16 cellular contexts compared by ENCODE assay signal in the genomic region with DNA sequence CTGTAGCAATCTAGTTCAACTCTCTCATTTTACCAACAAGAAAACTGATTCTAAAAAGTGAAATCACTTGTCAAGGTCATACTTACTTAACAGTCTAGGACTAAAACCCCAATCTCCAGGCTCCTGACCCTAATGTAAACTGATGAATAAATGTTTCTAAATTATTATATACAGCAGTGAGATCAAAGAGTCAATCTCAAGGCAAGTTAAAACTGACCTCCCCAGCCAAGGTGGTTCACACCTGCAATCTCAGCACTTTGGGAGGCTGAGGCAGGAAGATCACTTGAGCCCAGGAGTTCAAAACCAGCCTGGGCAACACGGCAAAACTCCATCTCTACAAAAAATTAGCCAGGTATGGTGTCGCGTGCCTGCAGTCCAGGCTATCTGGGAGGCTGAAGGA. TPM values are rescaled to one million over a fixed set of nuclear protein-coding genes. Genes with fewer than 3 reads are reported as not detected.
DNase-seq lines count a peak whose midpoint lies in the region; ATAC-seq and TF ChIP-seq lines count a peak whose summit lies in the region.
"Had no signal": no experiment of that assay in that cellular context is flagged by ENCODE, and none has a peak within 500 bp of the region (broad histone marks: within the 10 kb centered on the region; RNA-seq: fewer than 3 reads in every experiment).

No MANE protein-coding gene starts in this region.

- peaks cover 15% of the 10 kb centered on the region for H3K36me3 Mint-ChIP-seq in CD4-positive, CD25-positive, alpha-beta regulatory T cell
- peaks cover 3% of the 10 kb centered on the region for H3K36me3 Mint-ChIP-seq in chondrocyte (ENCODE audit: low read depth)
- H3K36me3 Mint-ChIP-seq in progenitor cell of endocrine pancreas (ENCODE audit: insufficient read depth): peaks cover 9% of the 10 kb centered on the region

- H3K27ac ChIP-seq in CD4-positive, CD25-positive, alpha-beta regulatory T cell (ENCODE audit: insufficient read depth, low read length, poor library complexity, severe bottlenecking): no peak overlapping the region
- peak overlapping the region; percentile 14 for H3K27ac ChIP-seq in OCI-LY1 (ENCODE audit: low read depth, low read length, poor library complexity, severe bottlenecking)

- H3K27ac Mint-ChIP-seq in CD4-positive, CD25-positive, alpha-beta regulatory T cell: peak overlapping the region in 2 of 3 donors; percentile 68 to 80
- peak overlapping the region; percentile 99 for H3K27ac Mint-ChIP-seq in chondrocyte (ENCODE audit: unreplicated experiment)
- peak overlapping the region; percentile 60 for H3K27ac Mint-ChIP-seq in progenitor cell of endocrine pancreas

- TF ChIP-seq CTCF in OCI-LY1 (IDR thresholded peaks at IDR 0.05; ENCODE audit: low read length): no peak
- no peak for TF ChIP-seq CTCF in chondrocyte (IDR thresholded peaks at IDR 0.05)
- TF ChIP-seq CTCF in progenitor cell of endocrine pancreas (IDR thresholded peaks at IDR 0.05; ENCODE audit: unreplicated experiment): no peak

- no peaks in the 10 kb centered on the region for H4K20me1 ChIP-seq in OCI-LY1 (ENCODE audit: insufficient read depth, low read length)

- no peaks in the 10 kb centered on the region for H3K27me3 Mint-ChIP-seq in CD4-positive, CD25-positive, alpha-beta regulatory T cell
- no peaks in the 10 kb centered on the region for H3K27me3 Mint-ChIP-seq in chondrocyte (ENCODE audit: low read depth)
- H3K27me3 Mint-ChIP-seq in progenitor cell of endocrine pancreas: no peaks in the 10 kb centered on the region

- no peaks in the 10 kb centered on the region for H3K9me3 ChIP-seq in CD4-positive, CD25-positive, alpha-beta regulatory T cell (ENCODE audit: control insufficient read depth in 2 of 2, low read length in 2 of 2)
- H3K9me3 ChIP-seq in OCI-LY1 (ENCODE audit: low read length): no peaks in the 10 kb centered on the region

- H3K4me3 Mint-ChIP-seq in CD4-positive, CD25-positive, alpha-beta regulatory T cell: peak overlapping the region in 1 of 4 donors; percentile 37
- H3K4me3 Mint-ChIP-seq in chondrocyte (ENCODE audit: unreplicated experiment) (peak overlapping the region; percentile 33), progenitor cell of endocrine pancreas (ENCODE audit: low read depth) (no peak overlapping the region)
- H3K4me3 Mint-ChIP-seq: nephron had no signal

- H3K36me3 ChIP-seq in CD4-positive, CD25-positive, alpha-beta regulatory T cell (ENCODE audit: control insufficient read depth, insufficient read depth, low read length): peaks cover 3% of the 10 kb centered on the region
- peaks cover 14% of the 10 kb centered on the region; the same call in 1 of the 2 replicates for H3K36me3 ChIP-seq in OCI-LY1 (ENCODE audit: insufficient read depth, low read length)

- H3K4me1 ChIP-seq in CD4-positive, CD25-positive, alpha-beta regulatory T cell (ENCODE audit: control insufficient read depth, insufficient read depth, low read length, poor library complexity, severe bottlenecking): peaks cover 7% of the 10 kb centered on the region
- peaks cover 26% of the 10 kb centered on the region for H3K4me1 ChIP-seq in OCI-LY1 (ENCODE audit: insufficient read depth, low read length, severe bottlenecking)

- no peak for DNase-seq in CD4-positive, CD25-positive, alpha-beta regulatory T cell
- DNase-seq in chondrocyte (ENCODE audit: low spot score) (no peak), progenitor cell of endocrine pancreas (ENCODE audit: low spot score, unreplicated experiment) (no peak), DMS153 treated with DMSO at 0.1 percent for 48 hours (lab: John Stamatoyannopoulos, UW; ENCODE audit: unreplicated experiment) (no peak), foreskin melanocyte (no peak), DMS153 (lab: John Stamatoyannopoulos, UW) (no peak)
- DNase-seq: activated CD4-positive, alpha-beta T cell treated with anti-CD3 and anti-CD28 coated beads, Interleukin-2, amount 50 U/mL, for 48 hours; activated naive CD4-positive, alpha-beta T cell treated with anti-CD3 and anti-CD28 coated beads, Interleukin-2, amount 50 U/mL, for 16 hours; dermis blood vessel endothelial cell; islet precursor cell; NCI-H2029 treated with DMSO at 0.1 percent for 48 hours; stimulated activated CD8-positive, alpha-beta memory T cell treated with anti-CD3 and anti-CD28 coated beads, Interleukin-4, amount 100 ng/mL, for 48 hours; T-helper 2 cell had no signal

- no peak for ATAC-seq in CD4-positive, CD25-positive, alpha-beta regulatory T cell (ENCODE audit: low read depth in 2 of 2)
- no peak for ATAC-seq in HG03521 (IDR thresholded peaks at IDR 0.05; ENCODE audit: unreplicated experiment)

- H3F3A ChIP-seq in OCI-LY1 (ENCODE audit: insufficient read depth, low read length): no peaks in the 10 kb centered on the region; the same call in 1 of the 2 replicates

- no peaks in the 10 kb centered on the region for H3K9me3 Mint-ChIP-seq in CD4-positive, CD25-positive, alpha-beta regulatory T cell
- H3K9me3 Mint-ChIP-seq in chondrocyte (ENCODE audit: low read depth) (no peaks in the 10 kb centered on the region), progenitor cell of endocrine pancreas (ENCODE audit: low read depth) (no peaks in the 10 kb centered on the region)
- H3K9me3 Mint-ChIP-seq: nephron had no signal

- H3K9ac ChIP-seq in OCI-LY1 (ENCODE audit: low read length): no peak overlapping the region

- H3K79me2 ChIP-seq in OCI-LY1 (ENCODE audit: insufficient read depth, low read length): peaks cover 9% of the 10 kb centered on the region; the same call in 1 of the 2 replicates

- no peaks in the 10 kb centered on the region for H3K27me3 ChIP-seq in CD4-positive, CD25-positive, alpha-beta regulatory T cell (ENCODE audit: control insufficient read depth, insufficient read depth, low read length)
- no peaks in the 10 kb centered on the region for H3K27me3 ChIP-seq in OCI-LY1 (ENCODE audit: insufficient read depth, low read length)

- H3K9me2 ChIP-seq in OCI-LY1 (ENCODE audit: low read depth, low read length): no peaks in the 10 kb centered on the region

- no peak overlapping the region for H2AFZ ChIP-seq in OCI-LY1 (ENCODE audit: low read length)

- peaks cover 16 to 48% (median 31%) of the 10 kb centered on the region in 4 donors for H3K4me1 Mint-ChIP-seq in CD4-positive, CD25-positive, alpha-beta regulatory T cell
- peaks cover 51% of the 10 kb centered on the region for H3K4me1 Mint-ChIP-seq in chondrocyte (ENCODE audit: low read depth)
- H3K4me1 Mint-ChIP-seq in progenitor cell of endocrine pancreas (ENCODE audit: low read depth): peaks cover 19% of the 10 kb centered on the region

- H3K4me2 ChIP-seq in OCI-LY1 (ENCODE audit: low read length): no peak overlapping the region

- no peak overlapping the region for H3K4me3 ChIP-seq in CD4-positive, CD25-positive, alpha-beta regulatory T cell (ENCODE audit: low read depth, low read length)
- H3K4me3 ChIP-seq in OCI-LY1 (ENCODE audit: low read depth, low read length, poor library complexity, severe bottlenecking): no peak overlapping the region

RNA-seq across cellular contexts. Expression of a gene that starts 15.3 kb away (rescaled TPM):
- total RNA-seq in CD4-positive, CD25-positive, alpha-beta regulatory T cell: 99.8 TPM
- 10 to 100 TPM; 17.1 to 19.2 (median 18.3) TPM for polyA plus RNA-seq in CD4-positive, CD25-positive, alpha-beta regulatory T cell
- total RNA-seq in chondrocyte (74.1 to 101 TPM (median 94.7 TPM) in 3 replicates), progenitor cell of endocrine pancreas (78.6 and 81.8 TPM in 2 replicates)
